ENCODE assay signal across 25 cellular contexts in genomic region chr6:17397764-17398194, GRCh38. TPM values are rescaled to one million over a fixed set of nuclear protein-coding genes. Genes with fewer than 3 reads are reported as not detected.
DNase-seq lines count a peak whose midpoint lies in the region; ATAC-seq and TF ChIP-seq lines count a peak whose summit lies in the region.
"Had no signal": no experiment of that assay in that cellular context is flagged by ENCODE, and none has a peak within 500 bp of the region (broad histone marks: within the 10 kb centered on the region; RNA-seq: fewer than 3 reads in every experiment).

No MANE protein-coding gene starts in this region.

- H3K4me3 ChIP-seq in ACC112 (ENCODE audit: low read depth, low read length) (no peak overlapping the region), ascending aorta (no peak overlapping the region)
- H3K4me3 ChIP-seq: adrenal gland, smooth muscle cell, uterus had no signal

- H3K27ac Mint-ChIP-seq in chondrocyte (ENCODE audit: unreplicated experiment), result peak overlapping the region; percentile 49
- H3K27ac Mint-ChIP-seq: effector memory CD8-positive, alpha-beta T cell; natural killer cell treated with Interleukin-12 subunit alpha and Interleukin-12 subunit beta and Interleukin-15 and Interleukin-18, amount 100 ng/mL, for 72 hours; progenitor cell of endocrine pancreas; T-helper 1 cell treated with Interleukin-12 subunit alpha and Interleukin-12 subunit beta and Interleukin-4 antibody, amounts not matched to agents 30 μg/mL and 1 μg/mL, for 36 hours had no signal

- H3K27me3 Mint-ChIP-seq in chondrocyte (ENCODE audit: low read depth), result no peaks in the 10 kb centered on the region
- H3K27me3 Mint-ChIP-seq: progenitor cell of endocrine pancreas had no signal

- H2AFZ ChIP-seq in ACC112 (ENCODE audit: low read length, unreplicated experiment), result no peak overlapping the region

- H3K9me3 ChIP-seq in ascending aorta, result no peaks in the 10 kb centered on the region
- H3K9me3 ChIP-seq: adrenal gland, uterus had no signal

- no peak overlapping the region for H3K4me3 Mint-ChIP-seq in chondrocyte (ENCODE audit: unreplicated experiment)
- H3K4me3 Mint-ChIP-seq: effector memory CD8-positive, alpha-beta T cell; natural killer cell treated with Interleukin-12 subunit alpha and Interleukin-12 subunit beta and Interleukin-15 and Interleukin-18, amount 100 ng/mL, for 72 hours; T-helper 1 cell treated with Interleukin-12 subunit alpha and Interleukin-12 subunit beta and Interleukin-4 antibody, amounts not matched to agents 30 μg/mL and 1 μg/mL, for 36 hours had no signal

- H3K79me2 ChIP-seq in ACC112 (ENCODE audit: control insufficient read depth, insufficient read depth, low read length, unreplicated experiment), result no peaks in the 10 kb centered on the region

- H3K36me3 ChIP-seq in ACC112 (ENCODE audit: insufficient read depth, low read length), result no peaks in the 10 kb centered on the region
- no peaks in the 10 kb centered on the region for H3K36me3 ChIP-seq in ascending aorta
- H3K36me3 ChIP-seq: adrenal gland, uterus had no signal

- 0 out of 2 replicates have a peak overlapping the region, but pooled peaks have one; percentile 21 for H3K27ac ChIP-seq in ACC112 (ENCODE audit: low read depth, low read length)
- H3K27ac ChIP-seq in ascending aorta, result no peak overlapping the region
- H3K27ac ChIP-seq: adrenal gland, uterus had no signal

- H3K9me3 Mint-ChIP-seq in chondrocyte (ENCODE audit: low read depth), result peaks cover 5% of the 10 kb centered on the region
- H3K9me3 Mint-ChIP-seq: natural killer cell treated with Interleukin-12 subunit alpha and Interleukin-12 subunit beta and Interleukin-15 and Interleukin-18, amount 100 ng/mL, for 72 hours; T-helper 1 cell treated with Interleukin-12 subunit alpha and Interleukin-12 subunit beta and Interleukin-4 antibody, amounts not matched to agents 30 μg/mL and 1 μg/mL, for 36 hours had no signal

- no peak for ATAC-seq in left ventricle myocardium superior
- ATAC-seq in GM19452 (IDR thresholded peaks at IDR 0.05; ENCODE audit: unreplicated experiment), result no peak
- ATAC-seq: effector memory CD8-positive, alpha-beta T cell; natural killer cell treated with Interleukin-12 subunit alpha and Interleukin-12 subunit beta and Interleukin-15 and Interleukin-18, amount 100 ng/mL, for 72 hours had no signal

- TF ChIP-seq CTCF in chondrocyte (IDR thresholded peaks at IDR 0.05) (no peak), ascending aorta (IDR thresholded peaks at IDR 0.05) (no peak)

- H3K4me1 Mint-ChIP-seq in chondrocyte (ENCODE audit: low read depth), result peaks cover 39% of the 10 kb centered on the region

- DNase-seq in M059J (ENCODE audit: low read depth) (peak; percentile 64), chondrocyte (ENCODE audit: low spot score) (no peak), lung microvascular endothelial cell (ENCODE audit: low read depth in 2 of 2) (peak; percentile 3 to 58), left ventricle myocardium superior (no peak), ascending aorta (ENCODE audit: low spot score in 2 of 2) (no peak), AG08395 (ENCODE audit: low spot score) (no peak)
- DNase-seq: activated CD4-positive, alpha-beta T cell treated with anti-CD3 and anti-CD28 coated beads, Interleukin-2, amount 50 U/mL, for 1 hour; activated CD8-positive, alpha-beta memory T cell treated with anti-CD3 and anti-CD28 coated beads, Interleukin-2, amount 50 U/mL, for 48 hours; activated effector memory CD4-positive, alpha-beta T cell treated with anti-CD3 and anti-CD28 coated beads, Interleukin-2, amount 50 U/mL, for 16 hours; cerebellar nuclear complex; DMS 273 treated with DMSO at 0.1 percent for 48 hours; effector memory CD8-positive, alpha-beta T cell; foreskin melanocyte; NCI-H1092 treated with DMSO at 0.1 percent for 48 hours; NCI-H748 treated with DMSO at 0.1 percent for 48 hours; SIG-M5; stimulated activated CD4-positive, alpha-beta T cell treated with anti-CD3 and anti-CD28 coated beads, Interleukin-4, amount 100 ng/mL, for 1 hour; uterus had no signal

- H3K27me3 ChIP-seq in ACC112 (ENCODE audit: insufficient read depth, low read length) (no peaks in the 10 kb centered on the region), ascending aorta (no peaks in the 10 kb centered on the region)
- H3K27me3 ChIP-seq: adrenal gland, uterus had no signal

- H3K36me3 Mint-ChIP-seq in chondrocyte (ENCODE audit: low read depth), result peaks cover 11% of the 10 kb centered on the region
- H3K36me3 Mint-ChIP-seq: natural killer cell treated with Interleukin-12 subunit alpha and Interleukin-12 subunit beta and Interleukin-15 and Interleukin-18, amount 100 ng/mL, for 72 hours had no signal

- intact Hi-C loops in left ventricle myocardium superior (cut with micrococcal nuclease) (no loop called here), ascending aorta (cut with DNase I) (loop anchor here (10.0 kb wide), 1 partner anchor 307 kb away; the partner anchor contains the start of gene NUP153)

- H3K4me1 ChIP-seq in ACC112 (ENCODE audit: control insufficient read depth, insufficient read depth, low read length, unreplicated experiment) (peaks cover 15% of the 10 kb centered on the region), ascending aorta (peaks cover 0 to 6% of the 10 kb centered on the region in 2 donors)
- H3K4me1 ChIP-seq: uterus had no signal

RNA-seq across cellular contexts. Expression of gene CAP2, which starts 4.4 kb away (rescaled TPM):
- 39.9 and 44.1 TPM in 2 replicates for total RNA-seq in M059J (2014; rRNA removed; shearing (Covaris generic))
- total RNA-seq in chondrocyte (76.6 to 90.4 TPM (median 86.1 TPM) in 3 replicates), lung microvascular endothelial cell (0.40 and 0.87 TPM in 2 replicates), left ventricle myocardium superior (129 TPM), ascending aorta (7.1 TPM)
- total RNA-seq: natural killer cell treated with Interleukin-12 subunit alpha and Interleukin-12 subunit beta and Interleukin-15 and Interleukin-18, amount 100 ng/mL, for 72 hours had no signal

Comparison
In these comparisons a context has a peak if more than half of its experiments do, and no peak if none do; other contexts are left out.
1. DNase-seq: peak in M059J (single experiment) and lung microvascular endothelial cell (2 of 2); none in chondrocyte (single experiment), left ventricle myocardium superior (single experiment), ascending aorta (0 of 2) and AG08395 (single experiment).